ENCODE assay signal across 1 cellular context in the genomic region with DNA sequence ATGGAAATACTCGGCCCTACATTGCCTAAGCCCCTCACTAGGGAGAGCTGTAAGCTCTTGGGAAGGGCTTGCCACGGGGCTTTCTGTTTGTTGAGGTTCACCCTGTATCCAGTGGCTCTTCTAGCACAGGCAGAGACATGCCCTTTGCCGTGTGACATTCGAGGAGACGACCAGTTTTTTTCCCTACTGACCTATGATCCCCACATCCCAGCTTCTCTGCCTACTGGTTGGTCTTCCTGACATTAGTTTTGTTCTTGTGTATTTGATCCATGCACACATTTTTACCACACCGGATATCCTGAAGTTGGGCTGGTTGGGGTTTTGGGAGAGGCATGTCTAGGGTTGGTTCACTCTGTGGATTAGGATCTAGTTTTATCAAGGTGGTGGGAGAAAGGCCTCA.
TF ChIP-seq lines count a peak whose summit lies in the region.

No MANE protein-coding gene starts in this region.

TF ChIP-seq in GM23338, 12 proteins besides CTCF, POLR2A, EP300 and RAD21 (continued from another document):
- TF ChIP-seq EZH2phosphoT487 (IDR thresholded peaks at IDR 0.05; ENCODE audit: unreplicated experiment): no peak
- no peak for TF ChIP-seq ZNF331 (CRISPR knock-in tag; IDR thresholded peaks at IDR 0.05; ENCODE audit: low read depth)
